In genomic region chr6:88975369-88975768, GRCh38 we compare ENCODE assay signal across 2 cellular contexts.
TF ChIP-seq lines count a peak whose summit lies in the region.

No MANE protein-coding gene starts in this region.

TF ChIP-seq in GM23338, 12 proteins besides CTCF, POLR2A, EP300 and RAD21:
- TF ChIP-seq ETS1 (IDR thresholded peaks at IDR 0.05) (no peak), NANOG (IDR thresholded peaks at IDR 0.05; ENCODE audit: borderline replicate concordance) (no peak), REST (IDR thresholded peaks at IDR 0.05; ENCODE audit: unreplicated experiment) (no peak), POLR2AphosphoS5 (IDR thresholded peaks at IDR 0.05; ENCODE audit: low read depth) (no peak), ZNF462 (CRISPR knock-in tag; IDR thresholded peaks at IDR 0.05) (no peak), EZH2phosphoT487 (IDR thresholded peaks at IDR 0.05; ENCODE audit: unreplicated experiment) (no peak), STAT1 (IDR thresholded peaks at IDR 0.05; ENCODE audit: unreplicated experiment) (no peak), ZNF114 (CRISPR knock-in tag; IDR thresholded peaks at IDR 0.05) (no peak), EZH2 (IDR thresholded peaks at IDR 0.05; ENCODE audit: low read depth, unreplicated experiment) (no peak), CREB1 (CRISPR knock-in tag; IDR thresholded peaks at IDR 0.05; ENCODE audit: low read depth) (no peak), ZNF331 (CRISPR knock-in tag; IDR thresholded peaks at IDR 0.05; ENCODE audit: low read depth) (no peak), JUNB (IDR thresholded peaks at IDR 0.05; ENCODE audit: unreplicated experiment) (no peak)

TF ChIP-seq in H1, 55 proteins besides CTCF, POLR2A, EP300 and RAD21 (continued from another document):
- 0 out of 2 replicates have a peak, but pooled peaks have one; percentile 22 for TF ChIP-seq E2F6 (IDR thresholded peaks at IDR 0.05)
- no peak for TF ChIP-seq POLR2AphosphoS5 (IDR thresholded peaks at IDR 0.05; ENCODE audit: low read depth, low read length)
- no peak for TF ChIP-seq POU5F1 (IDR thresholded peaks at IDR 0.05; ENCODE audit: low read depth, low read length)
- TF ChIP-seq BCL11A (IDR thresholded peaks at IDR 0.05; ENCODE audit: low read depth in 2 of 2, low read length in 2 of 2): no peak
